In genomic region chr5:9062873-9063272, GRCh38 we compare ENCODE assay signal across 25 cellular contexts.
A peak's percentile ranks its signal among the peaks of the same experiment; 100 is the strongest.
DNase-seq lines count a peak whose midpoint lies in the region; ATAC-seq and TF ChIP-seq lines count a peak whose summit lies in the region.
"Had no signal": no experiment of that assay in that cellular context is flagged by ENCODE, and none has a peak within 500 bp of the region (broad histone marks: within the 10 kb centered on the region; RNA-seq: fewer than 3 reads in every experiment).

No MANE protein-coding gene starts in this region.

- H3K4me1 Mint-ChIP-seq in CD4-positive, alpha-beta T cell (ENCODE audit: low read depth) = no peaks in the 10 kb centered on the region
- H3K4me1 Mint-ChIP-seq: activated CD4-positive, alpha-beta T cell treated with anti-CD3 and anti-CD28 coated beads, Interleukin-2, amount 10 ng/mL, durations not matched to agents 7 days and 5 days; memory B cell; naive thymus-derived CD4-positive, alpha-beta T cell had no signal

- H3K36me3 ChIP-seq in lower lobe of right lung = no peaks in the 10 kb centered on the region
- H3K36me3 ChIP-seq: ovary, stomach had no signal

- CTCF ChIA-PET in CD4-positive, alpha-beta T cell (lab: Charles Lee) = no interaction called here

- no peaks in the 10 kb centered on the region for H3K36me3 Mint-ChIP-seq in CD4-positive, alpha-beta T cell (ENCODE audit: low read depth)
- H3K36me3 Mint-ChIP-seq: CD8-positive, alpha-beta T cell; memory B cell had no signal

- DNase-seq in GM13977 (ENCODE audit: low spot score) = peak; percentile 28
- DNase-seq in lower lobe of right lung = no peak
- no peak for DNase-seq in CD4-positive, alpha-beta T cell
- no peak for DNase-seq in activated effector memory CD4-positive, alpha-beta T cell treated with anti-CD3 and anti-CD28 coated beads, Interleukin-2, amount 50 U/mL, for 16 hours
- DNase-seq in coronary artery (ENCODE audit: low spot score) = no peak
- no peak for DNase-seq in NOMO-1 treated with DMSO at 0.1 percent for 48 hours (lab: John Stamatoyannopoulos, UW; ENCODE audit: unreplicated experiment)
- DNase-seq: activated CD4-positive, alpha-beta T cell treated with anti-CD3 and anti-CD28 coated beads, Interleukin-2, amount 10 ng/mL, durations not matched to agents 7 days and 5 days; activated CD8-positive, alpha-beta memory T cell treated with anti-CD3 and anti-CD28 coated beads, Interleukin-2, amount 50 U/mL, for 48 hours; activated naive CD4-positive, alpha-beta T cell; amygdala; CD8-positive, alpha-beta T cell; DMS79; esophagus squamous epithelium; H7; head of caudate nucleus; KG1; naive thymus-derived CD4-positive, alpha-beta T cell; NCI-H1930; ovary; stomach had no signal

- H3K9me3 ChIP-seq in lower lobe of right lung = no peaks in the 10 kb centered on the region
- no peaks in the 10 kb centered on the region for H3K9me3 ChIP-seq in CD4-positive, alpha-beta T cell (ENCODE audit: control insufficient read depth, low read length)
- H3K9me3 ChIP-seq: esophagus squamous epithelium, ovary, stomach had no signal

- H3K27ac Mint-ChIP-seq in CD4-positive, alpha-beta T cell = no peak overlapping the region
- H3K27ac Mint-ChIP-seq: activated CD4-positive, alpha-beta T cell treated with anti-CD3 and anti-CD28 coated beads, Interleukin-2, amount 10 ng/mL, durations not matched to agents 7 days and 5 days; CD8-positive, alpha-beta T cell; memory B cell; naive thymus-derived CD4-positive, alpha-beta T cell had no signal

- H3K4me1 ChIP-seq in lower lobe of right lung = peaks cover 8% of the 10 kb centered on the region
- H3K4me1 ChIP-seq: stomach had no signal

- H3K27ac ChIP-seq in lower lobe of right lung (peak overlapping the region; percentile 68), coronary artery (no peak overlapping the region)
- no peak overlapping the region for H3K27ac ChIP-seq in CD4-positive, alpha-beta T cell (ENCODE audit: low read depth, low read length)
- H3K27ac ChIP-seq: ovary, RWPE1, stomach had no signal

- H3K4me3 ChIP-seq in lower lobe of right lung = no peak overlapping the region
- no peak overlapping the region for H3K4me3 ChIP-seq in coronary artery
- H3K4me3 ChIP-seq: esophagus squamous epithelium, ovary, stomach had no signal

- POLR2A ChIA-PET in CD4-positive, alpha-beta T cell (lab: Charles Lee) = no interaction called here

- in situ Hi-C loops in GM13977 (cut with MboI; ENCODE audit: low pct_unique_long_range_greater_than_20kb, low sequenced_read_pairs, unreplicated experiment) = no loop called here

- H3K9me3 Mint-ChIP-seq in CD4-positive, alpha-beta T cell = peaks cover 2% of the 10 kb centered on the region

- no peak overlapping the region for H3K4me3 Mint-ChIP-seq in CD4-positive, alpha-beta T cell
- H3K4me3 Mint-ChIP-seq: activated CD4-positive, alpha-beta T cell treated with anti-CD3 and anti-CD28 coated beads, Interleukin-2, amount 10 ng/mL, durations not matched to agents 7 days and 5 days; CD8-positive, alpha-beta T cell; memory B cell; naive thymus-derived CD4-positive, alpha-beta T cell had no signal

- no peaks in the 10 kb centered on the region for H3K27me3 Mint-ChIP-seq in CD4-positive, alpha-beta T cell
- H3K27me3 Mint-ChIP-seq: activated CD4-positive, alpha-beta T cell treated with anti-CD3 and anti-CD28 coated beads, Interleukin-2, amount 10 ng/mL, durations not matched to agents 7 days and 5 days; memory B cell had no signal

- intact Hi-C loops in lower lobe of right lung (cut with DNase I) = no loop called here
- intact Hi-C loops in CD4-positive, alpha-beta T cell (cut with DNase I, micrococcal nuclease) = no loop called here

- no peaks in the 10 kb centered on the region for H3K27me3 ChIP-seq in lower lobe of right lung (ENCODE audit: low read depth)
- H3K27me3 ChIP-seq in CD4-positive, alpha-beta T cell (ENCODE audit: control insufficient read depth, insufficient read depth, low read length) = no peaks in the 10 kb centered on the region
- H3K27me3 ChIP-seq: esophagus squamous epithelium, ovary, stomach had no signal

- ATAC-seq in GM21390 (IDR thresholded peaks at IDR 0.05; ENCODE audit: unreplicated experiment) (peak; percentile 69), HG03175 (IDR thresholded peaks at IDR 0.05; ENCODE audit: unreplicated experiment) (peak; percentile 45), lower lobe of right lung (peak; percentile 4 to 54)
- ATAC-seq in CD4-positive, alpha-beta T cell (ENCODE audit: poor library complexity) = no peak
- ATAC-seq: CD8-positive, alpha-beta T cell; naive thymus-derived CD4-positive, alpha-beta T cell; sciatic nerve had no signal

- TF ChIP-seq CTCF in GM13977 (IDR thresholded peaks at IDR 0.05; ENCODE audit: extremely low read depth, insufficient read depth, missing control alignments) (no peak), lower lobe of right lung (IDR thresholded peaks at IDR 0.05) (no peak), coronary artery (IDR thresholded peaks at IDR 0.05) (no peak)
- no peak for TF ChIP-seq CTCF in CD4-positive, alpha-beta T cell (IDR thresholded peaks at IDR 0.05)
